11 cellular contexts compared by ENCODE assay signal in genomic region chr15:91864669-91865068, GRCh38. TPM values are rescaled to one million over a fixed set of nuclear protein-coding genes. Genes with fewer than 3 reads are reported as not detected.
DNase-seq lines count a peak whose midpoint lies in the region; ATAC-seq and TF ChIP-seq lines count a peak whose summit lies in the region.
"Had no signal": no experiment of that assay in that cellular context is flagged by ENCODE, and none has a peak within 500 bp of the region (broad histone marks: within the 10 kb centered on the region; RNA-seq: fewer than 3 reads in every experiment).

No MANE protein-coding gene starts in this region.

- peaks cover 49 to 64% of the 10 kb centered on the region in 2 donors for H3K4me1 Mint-ChIP-seq in effector memory CD8-positive, alpha-beta T cell (ENCODE audit: low read depth in 2 of 2)

- no peak overlapping the region for H2AFZ ChIP-seq in trophoblast cell (ENCODE audit: insufficient read depth, low read length, poor library complexity)

- H3K36me3 Mint-ChIP-seq in effector memory CD8-positive, alpha-beta T cell (ENCODE audit: insufficient read depth), result peaks cover 5% of the 10 kb centered on the region

- WGBS in trophoblast cell (ENCODE audit: extremely low coverage, insufficient coverage, insufficient read length), result no CpG with 5 or more reads among the region's 9 CpGs

- H3K79me2 ChIP-seq in trophoblast cell (ENCODE audit: control insufficient read depth, insufficient read depth, low read length, poor library complexity), result no peaks in the 10 kb centered on the region

- H3K79me1 ChIP-seq in trophoblast cell (ENCODE audit: low read length), result peaks cover 4% of the 10 kb centered on the region

- H3K27ac ChIP-seq in trophoblast cell (ENCODE audit: low read depth, low read length) (no peak overlapping the region), left lung (no peak overlapping the region)
- H3K27ac ChIP-seq: KMS-11 had no signal

- DNase-seq in effector memory CD8-positive, alpha-beta T cell, result peak in 2 of 3 experiments; percentile 14 to 16
- DNase-seq in trophoblast cell, result no peak
- no peak for DNase-seq in SKM-1 (lab: John Stamatoyannopoulos, UW; ENCODE audit: unreplicated experiment)
- no peak for DNase-seq in left lung
- DNase-seq: activated T-cell treated with anti-CD3 and anti-CD28 coated beads, Interleukin-2, amount 50 U/mL, for 1 hour; NCI-H2081; PC-3 had no signal

- no peaks in the 10 kb centered on the region for H3K36me3 ChIP-seq in trophoblast cell (ENCODE audit: control insufficient read depth in 1 of 2, insufficient read depth in 2 of 2, low read length in 2 of 2)
- no peaks in the 10 kb centered on the region for H3K36me3 ChIP-seq in left lung

- ATAC-seq in GM19043 (IDR thresholded peaks at IDR 0.05; ENCODE audit: low read depth, unreplicated experiment) (peak; percentile 69), HG03432 (IDR thresholded peaks at IDR 0.05; ENCODE audit: unreplicated experiment) (peak; percentile 58), left lung (no peak), GM19328 (IDR thresholded peaks at IDR 0.05; ENCODE audit: unreplicated experiment) (no peak)
- peak; percentile 84 for ATAC-seq in effector memory CD8-positive, alpha-beta T cell (replicated peaks)
- ATAC-seq: PC-3 had no signal

- H3K9me3 ChIP-seq in trophoblast cell (ENCODE audit: insufficient read depth, low read depth, low read length) (peaks cover 2% of the 10 kb centered on the region), left lung (no peaks in the 10 kb centered on the region)

- H4K8ac ChIP-seq in trophoblast cell (ENCODE audit: low read depth, low read length), result no peak overlapping the region

- H4K12ac ChIP-seq in trophoblast cell (ENCODE audit: low read depth, low read length), result no peak overlapping the region

- no peak overlapping the region for H3K14ac ChIP-seq in trophoblast cell (ENCODE audit: low read length)

- H3K23ac ChIP-seq in trophoblast cell (ENCODE audit: low read length), result no peak overlapping the region

- H3K9me3 Mint-ChIP-seq in effector memory CD8-positive, alpha-beta T cell, result no peaks in the 10 kb centered on the region

- no peak overlapping the region for H3K18ac ChIP-seq in trophoblast cell (ENCODE audit: low read length)

- H3K4me1 ChIP-seq in trophoblast cell (ENCODE audit: control insufficient read depth in 1 of 2, insufficient read depth in 2 of 2, low read length in 2 of 2) (peaks cover 7 to 11% of the 10 kb centered on the region in 2 experiments), left lung (peaks cover 44 to 88% of the 10 kb centered on the region in 2 donors)

- peak overlapping the region; percentile 9 to 38 for H3K4me3 Mint-ChIP-seq in effector memory CD8-positive, alpha-beta T cell

- H4K91ac ChIP-seq in trophoblast cell (ENCODE audit: low read depth, low read length), result no peak overlapping the region

- no peak overlapping the region for H2AK5ac ChIP-seq in trophoblast cell (ENCODE audit: low read length)

- no peak overlapping the region for H3K4ac ChIP-seq in trophoblast cell (ENCODE audit: low read depth, low read length)

- no peak overlapping the region for H3K4me2 ChIP-seq in trophoblast cell (ENCODE audit: low read length)
- H3K4me2 ChIP-seq: KMS-11 had no signal

- H2BK5ac ChIP-seq in trophoblast cell (ENCODE audit: low read depth, low read length, poor library complexity), result no peak overlapping the region

- H2BK120ac ChIP-seq in trophoblast cell (ENCODE audit: insufficient read depth, low read length, poor library complexity), result no peak overlapping the region

- no peak overlapping the region for H3K9ac ChIP-seq in trophoblast cell (ENCODE audit: low read length)
- H3K9ac ChIP-seq: KMS-11 had no signal

- no peak for TF ChIP-seq CTCF in left lung (IDR thresholded peaks at IDR 0.05)

- no peaks in the 10 kb centered on the region for H3K27me3 Mint-ChIP-seq in effector memory CD8-positive, alpha-beta T cell

- H2BK12ac ChIP-seq in trophoblast cell (ENCODE audit: low read length), result peak overlapping the region; percentile 68

- intact Hi-C loops in left lung (cut with DNase I), result loop anchor here in 1 of 2 donors (10.0 kb wide), 1 partner anchor 80 kb away; no protein-coding TSS in a partner anchor

- H3K27me3 ChIP-seq in trophoblast cell (ENCODE audit: insufficient read depth, low read length), result no peaks in the 10 kb centered on the region
- no peaks in the 10 kb centered on the region for H3K27me3 ChIP-seq in left lung

- H3K4me3 ChIP-seq in trophoblast cell (ENCODE audit: low read depth, low read length) (no peak overlapping the region), left lung (no peak overlapping the region)

- H3K27ac Mint-ChIP-seq in effector memory CD8-positive, alpha-beta T cell, result peak overlapping the region; percentile 46 to 61

RNA-seq across cellular contexts. Expression of gene SLCO3A1, which starts 11.2 kb away (rescaled TPM):
- 0.83 and 0.87 TPM in 2 replicates for polyA plus RNA-seq in trophoblast cell (2013)
- total RNA-seq in left lung, result 10 to 100 TPM; 48.4 to 49.0 TPM

Comparison
In these comparisons a context has a peak if more than half of its experiments do, and no peak if none do; other contexts are left out.
1. ATAC-seq: peak in GM19043 (single experiment), HG03432 (single experiment) and effector memory CD8-positive, alpha-beta T cell (single experiment); none in left lung (single experiment) and GM19328 (single experiment).
2. DNase-seq: peak in effector memory CD8-positive, alpha-beta T cell (2 of 3); none in trophoblast cell (0 of 2), SKM-1 (single experiment) and left lung (0 of 2).